In genomic region chr16:17396762-17397498, GRCh38 we compare ENCODE assay signal across 8 cellular contexts.
DNase-seq lines count a peak whose midpoint lies in the region; ATAC-seq and TF ChIP-seq lines count a peak whose summit lies in the region.

No MANE protein-coding gene starts in this region.

- in situ Hi-C loops in GM13977 (cut with MboI; ENCODE audit: low pct_unique_long_range_greater_than_20kb, low sequenced_read_pairs, unreplicated experiment): no loop called here

- DNase-seq in NCI-H1105 treated with DMSO at 0.1 percent for 48 hours (lab: John Stamatoyannopoulos, UW) (peak; percentile 93), adipocyte (ENCODE audit: low read depth) (peak; percentile 64), right lobe of liver (no peak), GOT3 (lab: John Stamatoyannopoulos, UW) (no peak), GM13977 (ENCODE audit: low spot score) (no peak)
- no peak for DNase-seq in stimulated activated CD4-positive, alpha-beta T cell treated with anti-CD3 and anti-CD28 coated beads, Interleukin-12 subunit alpha, Interleukin-12 subunit beta, amount 100 ng/mL, for 4 hours

- H3K27ac ChIP-seq in BLaER1 (peak overlapping the region; percentile 48), right lobe of liver (no peak overlapping the region)

- 42% methylated on average over 14 of the region's 14 CpGs for WGBS in right lobe of liver (ENCODE audit: insufficient coverage, low coverage, low lambda C conversion rate, missing lambda C conversion rate)

- ATAC-seq in right lobe of liver (peak; percentile 69 to 79 (median 78)), HG03442 (IDR thresholded peaks at IDR 0.05; ENCODE audit: unreplicated experiment) (no peak)

- H3K9me3 ChIP-seq in BLaER1 (no peaks in the 10 kb centered on the region), adipocyte (ENCODE audit: control insufficient read depth, low read length) (no peaks in the 10 kb centered on the region), right lobe of liver (no peaks in the 10 kb centered on the region)

- no peak for TF ChIP-seq POLR2A in right lobe of liver (IDR thresholded peaks at IDR 0.05)

- H3K4me1 ChIP-seq in BLaER1 (peaks cover 91% of the 10 kb centered on the region), adipocyte (ENCODE audit: control insufficient read depth, insufficient read depth, low read length) (peaks cover 24% of the 10 kb centered on the region), right lobe of liver (no peaks in the 10 kb centered on the region)

- H3K27me3 ChIP-seq in BLaER1 (no peaks in the 10 kb centered on the region), adipocyte (replicated peaks; ENCODE audit: control insufficient read depth, insufficient read depth, low read length) (no peaks in the 10 kb centered on the region), right lobe of liver (no peaks in the 10 kb centered on the region)

- H3K4me3 ChIP-seq in BLaER1 (no peak overlapping the region), adipocyte (ENCODE audit: low read length) (no peak overlapping the region), right lobe of liver (no peak overlapping the region)

- H3K9ac ChIP-seq in BLaER1 (peak overlapping the region; percentile 42), adipocyte (ENCODE audit: low read length) (no peak overlapping the region)

- no peak for TF ChIP-seq CTCF in right lobe of liver (IDR thresholded peaks at IDR 0.05)
- no peak for TF ChIP-seq CTCF in GM13977 (IDR thresholded peaks at IDR 0.05; ENCODE audit: extremely low read depth, insufficient read depth, missing control alignments)

- intact Hi-C loops in right lobe of liver (cut with DNase I): no loop called here

- peak overlapping the region; percentile 71 for H3K4me2 ChIP-seq in BLaER1

- peaks cover 58% of the 10 kb centered on the region for H3K36me3 ChIP-seq in BLaER1
- no peaks in the 10 kb centered on the region for H3K36me3 ChIP-seq in adipocyte (ENCODE audit: control insufficient read depth, insufficient read depth, low read length, severe bottlenecking)
- H3K36me3 ChIP-seq in right lobe of liver: no peaks in the 10 kb centered on the region

- H4K20me1 ChIP-seq in BLaER1: peaks cover 67% of the 10 kb centered on the region

Comparison
In these comparisons a context has a peak if more than half of its experiments do, and no peak if none do; other contexts are left out.
1. DNase-seq: peak in NCI-H1105 treated with DMSO at 0.1 percent for 48 hours (single experiment) and adipocyte (single experiment); none in right lobe of liver (0 of 3), GOT3 (single experiment), GM13977 (single experiment) and stimulated activated CD4-positive, alpha-beta T cell treated with anti-CD3 and anti-CD28 coated beads, Interleukin-12 subunit alpha, Interleukin-12 subunit beta, amount 100 ng/mL, for 4 hours (single experiment).